Comparison of ENCODE assay signal across 21 cellular contexts in the genomic region with DNA sequence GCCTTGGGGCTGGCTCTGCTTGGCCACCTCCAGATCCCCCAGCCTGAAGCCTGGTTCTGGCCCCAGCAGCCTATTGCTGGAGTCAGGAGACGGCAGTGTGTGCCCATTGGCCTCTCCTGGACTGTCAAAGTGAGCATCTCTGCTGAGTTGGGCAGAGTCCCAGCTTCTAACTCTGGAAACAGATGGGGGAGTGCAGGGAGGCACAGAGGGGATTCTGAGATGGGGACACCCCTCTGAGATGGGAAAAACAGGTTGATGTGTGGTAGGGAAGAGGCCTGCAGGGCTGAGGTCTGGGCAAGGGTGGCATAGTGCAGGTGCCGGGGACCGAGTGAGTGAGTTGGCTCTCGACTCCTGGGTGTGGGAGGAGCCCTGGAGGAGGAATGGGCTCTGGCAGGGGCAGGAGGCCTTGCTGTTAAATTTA.
"Had no signal": no experiment of that assay in that cellular context is flagged by ENCODE, and none has a peak within 500 bp of the region (broad histone marks: within the 10 kb centered on the region; RNA-seq: fewer than 3 reads in every experiment).

No MANE protein-coding gene starts in this region.

- DNase-seq: activated gamma-delta T cell treated with Interleukin-2 at 50 U/mL for 16 hours; activated naive CD8-positive, alpha-beta T cell treated with anti-CD3 and anti-CD28 coated beads for 36 hours; activated T-cell treated with anti-CD3 and anti-CD28 coated beads, Interleukin-2, amount 50 U/mL, for 48 hours; brain microvascular endothelial cell; cerebellar nuclear complex; mesendoderm; right lobe of liver; SK-N-SH; stimulated activated CD4-positive, alpha-beta T cell treated with anti-CD3 and anti-CD28 coated beads, Interleukin-4, amount 100 ng/mL, for 4 hours; T-cell; T-helper 9 cell; upper lobe of left lung had no signal

- H3K36me3 ChIP-seq: brain microvascular endothelial cell, right lobe of liver, suprapubic skin, upper lobe of left lung had no signal

- FAIRE-seq: endometrium, keratinocyte had no signal

- H3K27ac ChIP-seq: brain microvascular endothelial cell, hepatocyte, right lobe of liver, suprapubic skin, upper lobe of left lung had no signal

- H3K4me3 ChIP-seq: dorsolateral prefrontal cortex, hepatocyte, right lobe of liver, smooth muscle cell, suprapubic skin, upper lobe of left lung had no signal

- H3K4me3 Mint-ChIP-seq: activated naive CD8-positive, alpha-beta T cell treated with anti-CD3 and anti-CD28 coated beads for 36 hours; nephron; stimulated activated naive CD8-positive, alpha-beta T cell treated with anti-CD3 and anti-CD28 coated beads, Interleukin-15, Interleukin-2, amounts not matched to agents 100 ng/mL and 50 ng/mL, for 24 hours; T-cell had no signal

- H3K9me3 ChIP-seq: right lobe of liver, SK-N-SH, suprapubic skin, upper lobe of left lung had no signal

- ATAC-seq: right lobe of liver, T-cell had no signal

- H3K27me3 ChIP-seq: brain microvascular endothelial cell, dorsolateral prefrontal cortex, hepatocyte, right lobe of liver, suprapubic skin, upper lobe of left lung had no signal

- H3K4me2 ChIP-seq: hepatocyte, SK-N-SH, smooth muscle cell had no signal

- H3K4me1 ChIP-seq: right lobe of liver had no signal

- H3K27ac Mint-ChIP-seq: activated naive CD8-positive, alpha-beta T cell treated with anti-CD3 and anti-CD28 coated beads for 36 hours; nephron; progenitor cell of endocrine pancreas; stimulated activated naive CD8-positive, alpha-beta T cell treated with anti-CD3 and anti-CD28 coated beads, Interleukin-15, Interleukin-2, amounts not matched to agents 100 ng/mL and 50 ng/mL, for 24 hours; T-cell had no signal

- H3K27me3 Mint-ChIP-seq: activated naive CD8-positive, alpha-beta T cell treated with anti-CD3 and anti-CD28 coated beads for 36 hours; progenitor cell of endocrine pancreas; stimulated activated naive CD8-positive, alpha-beta T cell treated with anti-CD3 and anti-CD28 coated beads, Interleukin-15, Interleukin-2, amounts not matched to agents 100 ng/mL and 50 ng/mL, for 24 hours; T-cell had no signal

- H2AFZ ChIP-seq: hepatocyte had no signal

- H3K9ac ChIP-seq: SK-N-SH had no signal
